Comparison of ENCODE assay signal across 11 cellular contexts in the genomic region with DNA sequence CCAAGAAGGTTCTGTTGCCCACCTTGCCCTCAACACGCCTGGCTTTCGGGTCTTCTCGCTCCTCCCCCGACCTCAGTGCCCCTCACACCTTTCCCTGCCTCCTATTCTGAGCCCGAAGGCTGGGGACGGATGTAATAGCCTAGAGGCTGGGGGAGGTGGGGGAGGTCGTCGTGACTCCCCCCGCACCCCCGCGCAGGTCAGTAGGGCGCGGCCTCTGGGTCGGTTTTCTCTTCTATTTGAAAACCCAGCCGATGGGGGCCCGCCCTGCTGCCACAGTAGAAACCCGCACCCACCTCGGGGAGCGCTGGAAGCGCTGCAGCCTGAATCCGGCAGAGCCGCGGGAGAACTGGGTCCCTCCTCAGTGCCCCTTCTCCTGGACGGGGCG. TPM values are rescaled to one million over a fixed set of nuclear protein-coding genes. Genes with fewer than 3 reads are reported as not detected.
DNase-seq lines count a peak whose midpoint lies in the region; ATAC-seq and TF ChIP-seq lines count a peak whose summit lies in the region.
"Had no signal": no experiment of that assay in that cellular context is flagged by ENCODE, and none has a peak within 500 bp of the region (broad histone marks: within the 10 kb centered on the region; RNA-seq: fewer than 3 reads in every experiment).

No MANE protein-coding gene starts in this region.

- TF ChIP-seq CTCF in HCT116 (IDR thresholded peaks at IDR 0.05 in 2 of 3, conservative IDR thresholded peaks at IDR 0.05 in 1 of 3; ENCODE audit: borderline replicate concordance in 1 of 3, insufficient read depth in 1 of 3, low read depth in 2 of 3, low read length in 2 of 3), result no peak
- TF ChIP-seq CTCF in kidney epithelial cell (IDR thresholded peaks at IDR 0.05; ENCODE audit: insufficient read depth, low read length, poor library complexity, severe bottlenecking), result no peak
- TF ChIP-seq CTCF in spleen (IDR thresholded peaks at IDR 0.05 in 8 of 11, conservative IDR thresholded peaks at IDR 0.05 in 3 of 11), result no peak

- H3K9ac ChIP-seq in HCT116 (ENCODE audit: low read length), result peak overlapping the region; percentile 63; the same call in 1 of the 2 replicates

- peak overlapping the region; percentile 93 for H3K4me2 ChIP-seq in HCT116 (ENCODE audit: low read length)

- peak overlapping the region; percentile 68 for H3K4me3 Mint-ChIP-seq in activated T-helper 2 cell treated with anti-CD3 and anti-CD28 coated beads, Interferon-gamma antibody, Interleukin-2, Interleukin-4, amounts not matched to agents 10 μg/mL and 5 μg/mL and 100 μg/mL, durations not matched to agents 14 hours and 24 hours and 36 hours (ENCODE audit: low read depth)

- H3K27ac ChIP-seq in HCT116 (ENCODE audit: low read depth, low read length) (no peak overlapping the region), spleen (peak overlapping the region in 4 of 8 donors; percentile 69 to 80 (median 73))
- H3K27ac ChIP-seq: KMS-11 had no signal

- no peaks in the 10 kb centered on the region for H3K36me3 ChIP-seq in HCT116 (ENCODE audit: control insufficient read depth in 1 of 2, insufficient read depth in 2 of 2, low read length in 2 of 2)
- no peaks in the 10 kb centered on the region for H3K36me3 ChIP-seq in kidney epithelial cell (ENCODE audit: control insufficient read depth, insufficient read depth, low read length)
- H3K36me3 ChIP-seq in spleen, result no peaks in the 10 kb centered on the region

- no peaks in the 10 kb centered on the region for H3K27me3 ChIP-seq in HCT116 (ENCODE audit: insufficient read depth, low read length)
- H3K27me3 ChIP-seq in kidney epithelial cell (ENCODE audit: control insufficient read depth, insufficient read depth, low read length), result peaks cover 11% of the 10 kb centered on the region
- H3K27me3 ChIP-seq in spleen (replicated peaks in 1 of 7), result peaks cover 0 to 49% (median 14%) of the 10 kb centered on the region in 7 donors

- intact Hi-C loops in HCT116 (cut with micrococcal nuclease), result no loop called here
- intact Hi-C loops in activated T-helper 2 cell treated with anti-CD3 and anti-CD28 coated beads, Interferon-gamma antibody, Interleukin-2, Interleukin-4, amounts not matched to agents 10 μg/mL and 5 μg/mL and 100 μg/mL, durations not matched to agents 14 hours and 24 hours and 36 hours (cut with micrococcal nuclease), result no loop called here
- intact Hi-C loops in spleen (cut with DNase I; ENCODE audit: low total_unique reads), result no loop called here

- H3K9me3 ChIP-seq in HCT116 (ENCODE audit: control insufficient read depth in 1 of 2, insufficient read depth in 1 of 2, low read depth in 1 of 2, low read length in 2 of 2) (no peaks in the 10 kb centered on the region), spleen (no peaks in the 10 kb centered on the region)

- no peak overlapping the region for H2AFZ ChIP-seq in HCT116 (ENCODE audit: low read depth, low read length, poor library complexity, severe bottlenecking)

- H3K4me1 ChIP-seq in HCT116 (ENCODE audit: control insufficient read depth in 1 of 2, insufficient read depth in 2 of 2, low read length in 2 of 2) (peaks cover 2 to 34% of the 10 kb centered on the region in 2 experiments; a peak in 3 of 4 replicates), spleen (peaks cover 0 to 28% (median 14%) of the 10 kb centered on the region in 6 donors)

- DNase-seq in HCT116 (ENCODE audit: low read depth, low spot score) (no peak), kidney epithelial cell (ENCODE audit: low read depth) (no peak), spleen (no peak)
- DNase-seq in activated T-helper 2 cell treated with anti-CD3 and anti-CD28 coated beads, Interferon-gamma antibody, Interleukin-2, Interleukin-4, amounts not matched to agents 10 μg/mL and 5 μg/mL and 100 μg/mL, durations not matched to agents 14 hours and 24 hours and 36 hours (ENCODE audit: low spot score), result no peak
- DNase-seq: amniotic stem cell, GOT3, SHP77 treated with DMSO at 0.1 percent for 48 hours had no signal

- POLR2A ChIA-PET in HCT116 (lab: Charles Lee), result no interaction called here

- RAD21 ChIA-PET in HCT116 (lab: Charles Lee; ENCODE audit: low non-redundant PET in 1 of 2, low total read pairs in 2 of 2, uncharacterized antibody in 2 of 2, unreplicated experiment in 2 of 2), result no interaction called here

- no peak for TF ChIP-seq RAD21 in HCT116 (IDR thresholded peaks at IDR 0.05; ENCODE audit: low read depth)

- TSS peak; percentile 30 for BruUV-seq in HCT116 (replicated peaks; lab: Mats Ljungman, UMichigan)

- no peak for TF ChIP-seq POLR2A in HCT116 (IDR thresholded peaks at IDR 0.05; ENCODE audit: borderline replicate concordance, extremely low read depth, insufficient read depth, insufficient read length)
- no peak for TF ChIP-seq POLR2A in spleen (IDR thresholded peaks at IDR 0.05)

- 30 to 45% (median 37%) methylated on average over 25 of the region's 25 CpGs for WGBS in spleen, 5 donors

- H3K9me3 Mint-ChIP-seq in activated T-helper 2 cell treated with anti-CD3 and anti-CD28 coated beads, Interferon-gamma antibody, Interleukin-2, Interleukin-4, amounts not matched to agents 10 μg/mL and 5 μg/mL and 100 μg/mL, durations not matched to agents 14 hours and 24 hours and 36 hours, result no peaks in the 10 kb centered on the region

- H3K79me2 ChIP-seq in HCT116 (ENCODE audit: insufficient read depth, low read length), result no peaks in the 10 kb centered on the region

- CTCF ChIA-PET in HCT116 (lab: Charles Lee), result no interaction called here

- H3K27ac Mint-ChIP-seq in activated T-helper 2 cell treated with anti-CD3 and anti-CD28 coated beads, Interferon-gamma antibody, Interleukin-2, Interleukin-4, amounts not matched to agents 10 μg/mL and 5 μg/mL and 100 μg/mL, durations not matched to agents 14 hours and 24 hours and 36 hours, result no peak overlapping the region

- H3K36me3 Mint-ChIP-seq in activated T-helper 2 cell treated with anti-CD3 and anti-CD28 coated beads, Interferon-gamma antibody, Interleukin-2, Interleukin-4, amounts not matched to agents 10 μg/mL and 5 μg/mL and 100 μg/mL, durations not matched to agents 14 hours and 24 hours and 36 hours (ENCODE audit: low read depth), result no peaks in the 10 kb centered on the region

- ATAC-seq in HCT116 (no peak), HG03354 (IDR thresholded peaks at IDR 0.05; ENCODE audit: poor library complexity, severe bottlenecking, unreplicated experiment) (no peak), GM18519 (IDR thresholded peaks at IDR 0.05; ENCODE audit: low FRiP score, unreplicated experiment) (no peak), HG02852 (IDR thresholded peaks at IDR 0.05; ENCODE audit: unreplicated experiment) (no peak)

- H3K9me2 ChIP-seq in HCT116 (ENCODE audit: insufficient read depth), result no peaks in the 10 kb centered on the region

- peak overlapping the region in 1 of 2 experiments; percentile 64; a peak in 2 of 4 replicates for H3K4me3 ChIP-seq in HCT116 (replicated peaks in 1 of 2; ENCODE audit: low read depth in 1 of 2, low read length in 2 of 2)
- H3K4me3 ChIP-seq in kidney epithelial cell (ENCODE audit: low read depth, low read length), result peak overlapping the region; percentile 55
- peak overlapping the region in 6 of 8 donors; percentile 47 to 76 (median 64) for H3K4me3 ChIP-seq in spleen

- no peaks in the 10 kb centered on the region for H3K4me1 Mint-ChIP-seq in activated T-helper 2 cell treated with anti-CD3 and anti-CD28 coated beads, Interferon-gamma antibody, Interleukin-2, Interleukin-4, amounts not matched to agents 10 μg/mL and 5 μg/mL and 100 μg/mL, durations not matched to agents 14 hours and 24 hours and 36 hours (ENCODE audit: low read depth)

- H3K27me3 Mint-ChIP-seq in activated T-helper 2 cell treated with anti-CD3 and anti-CD28 coated beads, Interferon-gamma antibody, Interleukin-2, Interleukin-4, amounts not matched to agents 10 μg/mL and 5 μg/mL and 100 μg/mL, durations not matched to agents 14 hours and 24 hours and 36 hours (ENCODE audit: low read depth), result peaks cover 65% of the 10 kb centered on the region

- H4K20me1 ChIP-seq in HCT116 (ENCODE audit: insufficient read depth), result no peaks in the 10 kb centered on the region

TF ChIP-seq in HCT116, 20 proteins besides CTCF, POLR2A, EP300 and RAD21:
- TF ChIP-seq TCF7L2 (IDR thresholded peaks at IDR 0.05; ENCODE audit: borderline replicate concordance, extremely low read depth, insufficient read depth, insufficient read length), result no peak

RNA-seq across cellular contexts. Expression of gene RBPMS2, which starts 1.0 kb away (rescaled TPM):
- total RNA-seq in HCT116 (2021; ENCODE audit: unreplicated experiment) (11.6 TPM), kidney epithelial cell (1.4 and 1.9 TPM in 2 replicates), spleen (1 to 10 TPM; 1.2 to 6.0 (median 3.3) TPM)
- polyA plus RNA-seq in HCT116 (2012), result 7.8 and 9.5 TPM in 2 replicates
- 0.09 TPM in 2 replicates for total RNA-seq in activated T-helper 2 cell treated with anti-CD3 and anti-CD28 coated beads, Interferon-gamma antibody, Interleukin-2, Interleukin-4, amounts not matched to agents 10 μg/mL and 5 μg/mL and 100 μg/mL, durations not matched to agents 14 hours and 24 hours and 36 hours
- polyA plus RNA-seq in spleen, result 1 to 10 TPM; 1.0 to 3.0 (median 1.2) TPM

RNA-seq across cellular contexts. Expression of gene PIF1, which starts 49.1 kb away (rescaled TPM):
- total RNA-seq in HCT116 (2021; ENCODE audit: unreplicated experiment), result 34.9 TPM
- 29.2 and 30.6 TPM in 2 replicates for polyA plus RNA-seq in HCT116 (2012)
- 28.1 and 29.2 TPM in 2 replicates for total RNA-seq in activated T-helper 2 cell treated with anti-CD3 and anti-CD28 coated beads, Interferon-gamma antibody, Interleukin-2, Interleukin-4, amounts not matched to agents 10 μg/mL and 5 μg/mL and 100 μg/mL, durations not matched to agents 14 hours and 24 hours and 36 hours
- total RNA-seq in kidney epithelial cell, result 1.9 and 2.3 TPM in 2 replicates
- total RNA-seq in spleen, result 10 to 100 TPM in 1 of 7 donors, 1 to 10 TPM in 6; 3.8 to 10.3 (median 6.6) TPM
- polyA plus RNA-seq in spleen, result 1 to 10 TPM; 5.9 to 7.9 (median 7.7) TPM
